In genomic region chr17:65723356-65723928, GRCh38 we compare ENCODE assay signal across 25 cellular contexts.
A peak's percentile ranks its signal among the peaks of the same experiment; 100 is the strongest.
DNase-seq lines count a peak whose midpoint lies in the region; ATAC-seq, FAIRE-seq and TF ChIP-seq lines count a peak whose summit lies in the region.
"Had no signal": no experiment of that assay in that cellular context is flagged by ENCODE, and none has a peak within 500 bp of the region (broad histone marks: within the 10 kb centered on the region; RNA-seq: fewer than 3 reads in every experiment).

No MANE protein-coding gene starts in this region.

- in situ Hi-C loops in HepG2 (cut with HindIII; ENCODE audit: extremely low pct_ligation_motif_present, low pct_unique_long_range_greater_than_20kb): no loop called here

- H3K9ac ChIP-seq in HepG2 (ENCODE audit: insufficient read depth, low read depth, low read length) (no peak overlapping the region; the same call in 1 of the 2 replicates), mesenchymal stem cell (ENCODE audit: low read length) (peak overlapping the region; percentile 3)

- H3K23ac ChIP-seq in mesenchymal stem cell (ENCODE audit: low read length in 2 of 2): no peak overlapping the region

- no peak for TF ChIP-seq RAD21 in HepG2 (CRISPR knock-in tag; IDR thresholded peaks at IDR 0.05)

- no peak overlapping the region for H3K27ac ChIP-seq in HepG2 (ENCODE audit: extremely low read length, insufficient read depth, low read length)
- H3K27ac ChIP-seq in right lobe of liver: no peak overlapping the region
- no peak overlapping the region for H3K27ac ChIP-seq in mesenchymal stem cell (ENCODE audit: low read length, poor library complexity, severe bottlenecking)
- H3K27ac ChIP-seq in tibial nerve: no peak overlapping the region
- H3K27ac ChIP-seq: colonic mucosa, epithelial cell of prostate, lower lobe of right lung, thyroid gland had no signal

- H3K27me3 Mint-ChIP-seq in CD14-positive monocyte (ENCODE audit: low read depth in 3 of 3): peaks cover 3 to 10% (median 3%) of the 10 kb centered on the region in 3 donors
- H3K27me3 Mint-ChIP-seq: progenitor cell of endocrine pancreas had no signal

- H3K14ac ChIP-seq in mesenchymal stem cell (ENCODE audit: low read length in 2 of 2): no peak overlapping the region

- TF ChIP-seq POLR2A in HepG2 (IDR thresholded peaks at IDR 0.05; ENCODE audit: insufficient read depth in 1 of 2, low read depth in 2 of 2, low read length in 2 of 2): no peak
- no peak for TF ChIP-seq POLR2A in right lobe of liver (IDR thresholded peaks at IDR 0.05)
- TF ChIP-seq POLR2A in tibial nerve (IDR thresholded peaks at IDR 0.05): no peak

- H3K4me3 ChIP-seq in HepG2 (replicated peaks in 1 of 3; ENCODE audit: insufficient read depth in 1 of 3, low read depth in 2 of 3, low read length in 3 of 3): no peak overlapping the region
- H3K4me3 ChIP-seq in right lobe of liver: no peak overlapping the region
- H3K4me3 ChIP-seq in mesenchymal stem cell (ENCODE audit: insufficient read depth in 1 of 2, low read depth in 1 of 2, low read length in 2 of 2): no peak overlapping the region
- no peak overlapping the region for H3K4me3 ChIP-seq in tibial nerve
- H3K4me3 ChIP-seq: colonic mucosa, lower lobe of right lung, thyroid gland had no signal

- H2BK15ac ChIP-seq in mesenchymal stem cell (ENCODE audit: low read depth, poor library complexity, severe bottlenecking): no peak overlapping the region

- H3K9me3 ChIP-seq in HepG2 (ENCODE audit: low read length) (no peaks in the 10 kb centered on the region), right lobe of liver (no peaks in the 10 kb centered on the region), mesenchymal stem cell (ENCODE audit: control insufficient read depth, low read length) (no peaks in the 10 kb centered on the region), tibial nerve (no peaks in the 10 kb centered on the region)
- H3K9me3 ChIP-seq: colonic mucosa, lower lobe of right lung, thyroid gland had no signal

- CTCF ChIA-PET in HepG2 (lab: Yijun Ruan, JAX; ENCODE audit: low intra/inter-chr PET ratio, low total read pairs): no interaction called here

- no peak overlapping the region for H4K8ac ChIP-seq in mesenchymal stem cell (ENCODE audit: low read length)

- H3K4me2 ChIP-seq in HepG2 (ENCODE audit: low read depth, low read length) (peak overlapping the region; percentile 42), mesenchymal stem cell (ENCODE audit: low read length, poor library complexity, severe bottlenecking) (no peak overlapping the region)

- intact Hi-C loops in HepG2 (cut with micrococcal nuclease; ENCODE audit: unreplicated experiment) (no loop called here), right lobe of liver (cut with DNase I) (no loop called here), CD14-positive monocyte (cut with micrococcal nuclease) (no loop called here)

- H2AK5ac ChIP-seq in mesenchymal stem cell (ENCODE audit: low read length, severe bottlenecking): no peak overlapping the region

- H3K36me3 Mint-ChIP-seq in CD14-positive monocyte: no peaks in the 10 kb centered on the region
- H3K36me3 Mint-ChIP-seq: activated naive CD4-positive, alpha-beta T cell treated with anti-CD3 and anti-CD28 coated beads, Interleukin-2, amount 10 ng/mL, durations not matched to agents 7 days and 5 days; CD4-positive, CD25-positive, alpha-beta regulatory T cell; immature natural killer cell; naive thymus-derived CD8-positive, alpha-beta T cell; stimulated activated naive B cell treated with anti-CD40 and anti-IgM and Interleukin-4, amounts not matched to agents 10 μg/mL and 1 μg/mL and 100 μg/mL, for 72 hours; T-cell; WTC11 had no signal

- no peaks in the 10 kb centered on the region for H3K4me1 Mint-ChIP-seq in CD14-positive monocyte
- H3K4me1 Mint-ChIP-seq: activated naive CD4-positive, alpha-beta T cell treated with anti-CD3 and anti-CD28 coated beads, Interleukin-2, amount 10 ng/mL, durations not matched to agents 7 days and 5 days; CD4-positive, CD25-positive, alpha-beta regulatory T cell; immature natural killer cell; stimulated activated naive B cell treated with anti-CD40 and anti-IgM and Interleukin-4, amounts not matched to agents 10 μg/mL and 1 μg/mL and 100 μg/mL, for 72 hours; T-cell; WTC11 had no signal

- BruUV-seq in HepG2 (replicated peaks; lab: Mats Ljungman, UMichigan): no TSS peak

- no peaks in the 10 kb centered on the region for H4K20me1 ChIP-seq in HepG2 (ENCODE audit: insufficient read depth, low read length)

- DNase-seq in HepG2 (ENCODE audit: low spot score): peak; percentile 71
- no peak for DNase-seq in right lobe of liver
- DNase-seq in dedifferentiated amniotic fluid mesenchymal stem cell (ENCODE audit: extremely low spot score): peak; percentile 40
- no peak for DNase-seq in mesenchymal stem cell
- DNase-seq in CD14-positive monocyte (ENCODE audit: low spot score): no peak
- no peak for DNase-seq in NCI-H510A treated with DMSO at 0.1 percent for 48 hours (lab: John Stamatoyannopoulos, UW)
- DNase-seq in tibial nerve (ENCODE audit: low spot score in 2 of 2): no peak
- DNase-seq: activated CD8-positive, alpha-beta T cell treated with anti-CD3 and anti-CD28 coated beads for 36 hours; activated naive CD4-positive, alpha-beta T cell treated with anti-CD3 and anti-CD28 coated beads, Interleukin-2, amount 10 ng/mL, durations not matched to agents 7 days and 5 days; activated T-cell treated with anti-CD3 and anti-CD28 coated beads, Interleukin-2, amount 50 U/mL, for 24 hours; CD4-positive, CD25-positive, alpha-beta regulatory T cell; colonic mucosa; head of caudate nucleus; immature natural killer cell; lower lobe of right lung; naive thymus-derived CD8-positive, alpha-beta T cell; NCI-H1694; stimulated activated CD4-positive, alpha-beta T cell treated with anti-CD3 and anti-CD28 coated beads, Interleukin-15, amount 100 ng/mL, for 24 hours; stimulated activated naive B cell treated with anti-CD40 and anti-IgM and Interleukin-4, amounts not matched to agents 10 μg/mL and 1 μg/mL and 100 μg/mL, for 72 hours; T-cell; thyroid gland had no signal

- no peak for FAIRE-seq in HepG2 (lab: Jason Lieb, UNC)

- no peak overlapping the region for H2BK12ac ChIP-seq in mesenchymal stem cell (ENCODE audit: low read length in 2 of 2)

- POLR2A ChIA-PET in HepG2 (lab: Yijun Ruan, JAX): interaction anchor here (1.2 to 1.7 kb wide), 2 partner anchors 32 to 52 kb away, joined by 3 to 5 read pairs; no protein-coding TSS in a partner anchor

- no peak overlapping the region for H2AFZ ChIP-seq in HepG2 (ENCODE audit: low read length)
- no peak overlapping the region for H2AFZ ChIP-seq in mesenchymal stem cell (ENCODE audit: low read depth, low read length)

- no peak for ATAC-seq in HepG2
- ATAC-seq in right lobe of liver: no peak
- ATAC-seq in HG03571 (IDR thresholded peaks at IDR 0.05; ENCODE audit: unreplicated experiment): no peak
- ATAC-seq: activated CD8-positive, alpha-beta T cell treated with anti-CD3 and anti-CD28 coated beads for 36 hours; lower lobe of right lung; naive thymus-derived CD8-positive, alpha-beta T cell; stimulated activated naive B cell treated with anti-CD40 and anti-IgM and Interleukin-4, amounts not matched to agents 10 μg/mL and 1 μg/mL and 100 μg/mL, for 72 hours; T-cell; WTC11 had no signal

- no peak overlapping the region for H3K4me3 Mint-ChIP-seq in CD14-positive monocyte
- H3K4me3 Mint-ChIP-seq: activated CD8-positive, alpha-beta T cell treated with anti-CD3 and anti-CD28 coated beads for 36 hours; activated naive CD4-positive, alpha-beta T cell treated with anti-CD3 and anti-CD28 coated beads, Interleukin-2, amount 10 ng/mL, durations not matched to agents 7 days and 5 days; activated T-cell treated with anti-CD3 and anti-CD28 coated beads, Interleukin-2, amount 50 U/mL, for 24 hours; CD4-positive, CD25-positive, alpha-beta regulatory T cell; immature natural killer cell; naive thymus-derived CD8-positive, alpha-beta T cell; stimulated activated naive B cell treated with anti-CD40 and anti-IgM and Interleukin-4, amounts not matched to agents 10 μg/mL and 1 μg/mL and 100 μg/mL, for 72 hours; T-cell; WTC11 had no signal

- no peak overlapping the region for H3K4ac ChIP-seq in mesenchymal stem cell (ENCODE audit: low read depth in 1 of 2, low read length in 2 of 2)

- no peak overlapping the region for H2BK5ac ChIP-seq in mesenchymal stem cell (ENCODE audit: low read depth, low read length, poor library complexity, severe bottlenecking)

- no peak overlapping the region for H3K18ac ChIP-seq in mesenchymal stem cell (ENCODE audit: low read depth in 1 of 2, low read length in 2 of 2)

- WGBS in HepG2 (ENCODE audit: low lambda C conversion rate): 37% methylated on average over 4 of the region's 4 CpGs
- 65% methylated on average over 4 of the region's 4 CpGs for WGBS in right lobe of liver (ENCODE audit: insufficient coverage, low coverage, low lambda C conversion rate, missing lambda C conversion rate)
- 95% methylated on average over 3 of the region's 4 CpGs for WGBS in mesenchymal stem cell
- WGBS in tibial nerve, 2 donors: 25 to 35% methylated on average over 4 of the region's 4 CpGs

- H4K91ac ChIP-seq in mesenchymal stem cell (ENCODE audit: low read length): no peak overlapping the region

- H3K36me3 ChIP-seq in HepG2 (replicated peaks in 1 of 2; ENCODE audit: control insufficient read depth in 1 of 2, insufficient read depth in 2 of 2, low read length in 2 of 2): no peaks in the 10 kb centered on the region; a peak in 1 of 5 replicates
- no peaks in the 10 kb centered on the region for H3K36me3 ChIP-seq in right lobe of liver
- H3K36me3 ChIP-seq in mesenchymal stem cell (ENCODE audit: control insufficient read depth in 1 of 2, insufficient read depth in 2 of 2, low read depth in 1 of 2, low read length in 2 of 2): no peaks in the 10 kb centered on the region
- H3K36me3 ChIP-seq in tibial nerve: no peaks in the 10 kb centered on the region
- H3K36me3 ChIP-seq: colonic mucosa, lower lobe of right lung, thyroid gland had no signal

- peaks cover 2 to 13% (median 7%) of the 10 kb centered on the region in 7 donors for H3K9me3 Mint-ChIP-seq in CD14-positive monocyte
- H3K9me3 Mint-ChIP-seq: activated CD8-positive, alpha-beta T cell treated with anti-CD3 and anti-CD28 coated beads for 36 hours; activated naive CD4-positive, alpha-beta T cell treated with anti-CD3 and anti-CD28 coated beads, Interleukin-2, amount 10 ng/mL, durations not matched to agents 7 days and 5 days; activated T-cell treated with anti-CD3 and anti-CD28 coated beads, Interleukin-2, amount 50 U/mL, for 24 hours; CD4-positive, CD25-positive, alpha-beta regulatory T cell; immature natural killer cell; stimulated activated naive B cell treated with anti-CD40 and anti-IgM and Interleukin-4, amounts not matched to agents 10 μg/mL and 1 μg/mL and 100 μg/mL, for 72 hours; WTC11 had no signal

- no peaks in the 10 kb centered on the region for H3K79me2 ChIP-seq in HepG2 (ENCODE audit: insufficient read depth, low read length)

- TF ChIP-seq CTCF in HepG2 (CRISPR knock-in tag; IDR thresholded peaks at IDR 0.05) (no peak), right lobe of liver (IDR thresholded peaks at IDR 0.05) (no peak), CD14-positive monocyte (IDR thresholded peaks at IDR 0.05) (no peak), tibial nerve (IDR thresholded peaks at IDR 0.05) (no peak)

- H2BK120ac ChIP-seq in mesenchymal stem cell (ENCODE audit: low read depth, low read length): no peak overlapping the region

- TF ChIP-seq EP300 in HepG2 (IDR thresholded peaks at IDR 0.05; ENCODE audit: low read depth in 2 of 2, low read length in 2 of 2) (peak in 1 of 2 experiments; percentile 59; a peak in 1 of 4 replicates), HepG2 (CRISPR knock-in tag; IDR thresholded peaks at IDR 0.05; ENCODE audit: borderline replicate concordance) (no peak), tibial nerve (IDR thresholded peaks at IDR 0.05) (no peak)

- H3K27me3 ChIP-seq in HepG2 (ENCODE audit: control insufficient read depth in 1 of 2, insufficient read depth in 2 of 2, low read length in 2 of 2): no peaks in the 10 kb centered on the region
- H3K27me3 ChIP-seq in right lobe of liver: no peaks in the 10 kb centered on the region
- no peaks in the 10 kb centered on the region for H3K27me3 ChIP-seq in mesenchymal stem cell (ENCODE audit: control insufficient read depth in 1 of 2, insufficient read depth in 1 of 2, low read length in 2 of 2)
- H3K27me3 ChIP-seq in tibial nerve: no peaks in the 10 kb centered on the region
- H3K27me3 ChIP-seq: colonic mucosa, thyroid gland had no signal

- H3K4me1 ChIP-seq in HepG2 (ENCODE audit: insufficient read depth, low read length) (peaks cover 20% of the 10 kb centered on the region), right lobe of liver (no peaks in the 10 kb centered on the region), mesenchymal stem cell (ENCODE audit: control insufficient read depth, insufficient read depth, low read depth, low read length) (peaks cover 2% of the 10 kb centered on the region), tibial nerve (peaks cover 0 to 15% (median 0%) of the 10 kb centered on the region in 4 donors)
- H3K4me1 ChIP-seq: colonic mucosa, thyroid gland had no signal

- no peak overlapping the region for H3K27ac Mint-ChIP-seq in CD14-positive monocyte
- H3K27ac Mint-ChIP-seq: activated CD8-positive, alpha-beta T cell treated with anti-CD3 and anti-CD28 coated beads for 36 hours; activated naive CD4-positive, alpha-beta T cell treated with anti-CD3 and anti-CD28 coated beads, Interleukin-2, amount 10 ng/mL, durations not matched to agents 7 days and 5 days; activated T-cell treated with anti-CD3 and anti-CD28 coated beads, Interleukin-2, amount 50 U/mL, for 24 hours; CD4-positive, CD25-positive, alpha-beta regulatory T cell; immature natural killer cell; naive thymus-derived CD8-positive, alpha-beta T cell; progenitor cell of endocrine pancreas; stimulated activated naive B cell treated with anti-CD40 and anti-IgM and Interleukin-4, amounts not matched to agents 10 μg/mL and 1 μg/mL and 100 μg/mL, for 72 hours; T-cell; WTC11 had no signal

- H3K79me1 ChIP-seq in mesenchymal stem cell (replicated peaks; ENCODE audit: low read length, poor library complexity, severe bottlenecking): no peaks in the 10 kb centered on the region

Comparison
In these comparisons a context has a peak if more than half of its experiments do, and no peak if none do; other contexts are left out.
1. DNase-seq: peak in HepG2 (single experiment) and dedifferentiated amniotic fluid mesenchymal stem cell (single experiment); none in right lobe of liver (0 of 3), mesenchymal stem cell (single experiment), CD14-positive monocyte (single experiment), NCI-H510A treated with DMSO at 0.1 percent for 48 hours (single experiment) and tibial nerve (0 of 2).